Comparison of ENCODE assay signal across 1 cellular context in the genomic region with DNA sequence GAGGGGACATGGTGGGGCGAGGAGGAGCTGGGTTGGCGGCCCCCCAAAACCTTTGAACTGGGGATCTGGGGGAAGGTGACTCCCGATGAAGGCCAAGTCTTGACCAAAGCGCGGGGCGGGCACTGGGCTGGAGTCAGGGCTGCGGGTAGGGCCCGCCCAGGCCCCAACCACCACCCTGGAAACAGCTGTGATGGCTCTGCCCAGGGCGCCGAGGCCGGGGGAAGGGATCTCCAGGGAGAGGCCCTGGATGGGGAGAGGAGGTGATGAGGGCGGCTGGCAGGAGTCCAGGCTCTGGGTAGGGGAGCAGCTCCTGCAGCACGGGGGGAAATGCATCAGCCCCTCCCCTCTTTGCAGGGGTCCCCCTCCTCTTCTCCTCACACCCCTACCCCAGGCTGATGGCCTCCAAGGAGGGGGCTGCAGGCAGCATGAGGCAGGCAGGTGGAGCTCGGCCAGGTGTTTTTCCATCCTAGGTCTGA.
TF ChIP-seq lines count a peak whose summit lies in the region.

No MANE protein-coding gene starts in this region.

TF ChIP-seq in SK-N-SH, 30 proteins besides CTCF, POLR2A, EP300 and RAD21 (continued from another document):
- TF ChIP-seq, protein P1, sequence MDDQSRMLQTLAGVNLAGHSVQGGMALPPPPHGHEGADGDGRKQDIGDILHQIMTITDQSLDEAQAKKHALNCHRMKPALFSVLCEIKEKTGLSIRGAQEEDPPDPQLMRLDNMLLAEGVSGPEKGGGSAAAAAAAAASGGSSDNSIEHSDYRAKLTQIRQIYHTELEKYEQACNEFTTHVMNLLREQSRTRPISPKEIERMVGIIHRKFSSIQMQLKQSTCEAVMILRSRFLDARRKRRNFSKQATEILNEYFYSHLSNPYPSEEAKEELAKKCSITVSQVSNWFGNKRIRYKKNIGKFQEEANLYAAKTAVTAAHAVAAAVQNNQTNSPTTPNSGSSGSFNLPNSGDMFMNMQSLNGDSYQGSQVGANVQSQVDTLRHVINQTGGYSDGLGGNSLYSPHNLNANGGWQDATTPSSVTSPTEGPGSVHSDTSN (IDR thresholded peaks at IDR 0.05), result no peak
- no peak for TF ChIP-seq RXRA (IDR thresholded peaks at IDR 0.05; ENCODE audit: borderline replicate concordance, low read depth)
- no peak for TF ChIP-seq FOSL2 (IDR thresholded peaks at IDR 0.05; ENCODE audit: borderline replicate concordance, low read depth)
- TF ChIP-seq TEAD4 (IDR thresholded peaks at IDR 0.05; ENCODE audit: borderline replicate concordance, insufficient read depth), result no peak
- no peak for TF ChIP-seq SMC3 (IDR thresholded peaks at IDR 0.05; ENCODE audit: low read depth, low read length)
- TF ChIP-seq SIN3A (IDR thresholded peaks at IDR 0.05; ENCODE audit: borderline replicate concordance, low read depth, low read length), result no peak
- TF ChIP-seq NRF1 (IDR thresholded peaks at IDR 0.05; ENCODE audit: low read depth, low read length), result no peak
- TF ChIP-seq, protein P2, sequence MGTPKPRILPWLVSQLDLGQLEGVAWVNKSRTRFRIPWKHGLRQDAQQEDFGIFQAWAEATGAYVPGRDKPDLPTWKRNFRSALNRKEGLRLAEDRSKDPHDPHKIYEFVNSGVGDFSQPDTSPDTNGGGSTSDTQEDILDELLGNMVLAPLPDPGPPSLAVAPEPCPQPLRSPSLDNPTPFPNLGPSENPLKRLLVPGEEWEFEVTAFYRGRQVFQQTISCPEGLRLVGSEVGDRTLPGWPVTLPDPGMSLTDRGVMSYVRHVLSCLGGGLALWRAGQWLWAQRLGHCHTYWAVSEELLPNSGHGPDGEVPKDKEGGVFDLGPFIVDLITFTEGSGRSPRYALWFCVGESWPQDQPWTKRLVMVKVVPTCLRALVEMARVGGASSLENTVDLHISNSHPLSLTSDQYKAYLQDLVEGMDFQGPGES (IDR thresholded peaks at IDR 0.05; ENCODE audit: low read depth, low read length), result no peak
- TF ChIP-seq RCOR1 (IDR thresholded peaks at IDR 0.05; ENCODE audit: low read length), result no peak
- TF ChIP-seq GATA2 (CRISPR knock-in tag; IDR thresholded peaks at IDR 0.05), result no peak
- TF ChIP-seq EZH2phosphoT487 (IDR thresholded peaks at IDR 0.05; ENCODE audit: borderline replicate concordance, low read depth), result no peak
- TF ChIP-seq FOXJ3 (CRISPR knock-in tag; IDR thresholded peaks at IDR 0.05), result no peak
- no peak for TF ChIP-seq ELF1 (IDR thresholded peaks at IDR 0.05)
- no peak for TF ChIP-seq GABPA (IDR thresholded peaks at IDR 0.05; ENCODE audit: low read depth)
